20 cellular contexts compared by ENCODE assay signal in the genomic region with DNA sequence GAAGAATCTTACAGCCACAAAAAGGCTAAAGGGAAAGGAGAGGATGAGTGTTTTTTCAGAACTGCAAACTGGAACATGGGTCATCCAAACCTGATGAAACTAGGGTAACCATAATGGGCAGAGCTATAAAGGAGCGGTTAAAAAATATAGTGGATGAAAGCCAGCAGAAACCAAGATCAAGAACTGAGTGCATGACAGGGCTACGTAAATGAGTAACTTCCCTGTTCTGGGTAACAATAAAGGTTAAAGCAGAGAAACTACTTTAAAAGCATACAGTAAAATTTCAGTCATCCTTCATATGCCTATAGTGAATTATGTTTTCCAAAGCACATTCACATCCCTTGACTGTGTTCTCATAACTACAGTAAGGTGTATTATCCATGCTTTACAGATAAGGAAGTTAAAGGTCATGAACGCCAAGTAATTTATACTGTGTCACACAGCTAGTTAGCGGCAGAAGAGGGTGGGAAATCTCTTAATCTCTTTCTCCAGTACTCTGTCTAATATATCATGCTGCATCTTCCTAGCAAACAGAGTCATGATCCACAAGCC. TPM values are rescaled to one million over a fixed set of nuclear protein-coding genes. Genes with fewer than 3 reads are reported as not detected.
A peak's percentile ranks its signal among the peaks of the same experiment; 100 is the strongest.
DNase-seq lines count a peak whose midpoint lies in the region; ATAC-seq and TF ChIP-seq lines count a peak whose summit lies in the region.
"Had no signal": no experiment of that assay in that cellular context is flagged by ENCODE, and none has a peak within 500 bp of the region (broad histone marks: within the 10 kb centered on the region; RNA-seq: fewer than 3 reads in every experiment).

No MANE protein-coding gene starts in this region.

- peaks cover 10% of the 10 kb centered on the region for H3K9me3 Mint-ChIP-seq in endodermal cell

- peak overlapping the region; percentile 20 for H3K4me3 ChIP-seq in endodermal cell (ENCODE audit: low read length)
- H3K4me3 ChIP-seq: BLaER1 treated with 17β-estradiol and CSF1 and Interleukin-3, amounts not matched to agents 10 nM and 100 nM; GM12878; GM23248 had no signal

- WGBS in endodermal cell (ENCODE audit: insufficient coverage in 1 of 2, insufficient read length in 1 of 2), 2 experiments = 94 to 95% methylated on average over 2 to 4 of the region's 4 CpGs

- H3K9me3 ChIP-seq in endodermal cell (ENCODE audit: control insufficient read depth, low read length) = peaks cover 33% of the 10 kb centered on the region
- H3K9me3 ChIP-seq: BE2C had no signal

- peaks cover 12% of the 10 kb centered on the region for H3K4me1 Mint-ChIP-seq in endodermal cell
- H3K4me1 Mint-ChIP-seq: CD14-positive monocyte; CD8-positive, alpha-beta memory T cell; H9 had no signal

- DNase-seq in endodermal cell (no peak), left colon (no peak), renal cortical epithelial cell (ENCODE audit: low read depth) (peak; percentile 64)
- DNase-seq: AML-193; BE2C; CD4-positive, alpha-beta T cell; CD8-positive, alpha-beta memory T cell; DMS 273 treated with DMSO at 0.1 percent for 48 hours; DMS79; EL; GDM1; GM23248; H9 had no signal

- H3K27me3 Mint-ChIP-seq in endodermal cell (ENCODE audit: insufficient read depth) = no peaks in the 10 kb centered on the region
- H3K27me3 Mint-ChIP-seq: CD4-positive, alpha-beta T cell; CD8-positive, alpha-beta memory T cell had no signal

- no peaks in the 10 kb centered on the region for H3K27me3 ChIP-seq in endodermal cell (ENCODE audit: control insufficient read depth, insufficient read depth, low read length, poor library complexity, severe bottlenecking)
- H3K27me3 ChIP-seq: BE2C; BLaER1 treated with 17β-estradiol and CSF1 and Interleukin-3, amounts not matched to agents 10 nM and 100 nM had no signal

- no peaks in the 10 kb centered on the region for H3K36me3 Mint-ChIP-seq in endodermal cell (ENCODE audit: low read depth)
- H3K36me3 Mint-ChIP-seq: CD14-positive monocyte; CD8-positive, alpha-beta memory T cell had no signal

- no peak for TF ChIP-seq CTCF in endodermal cell (conservative IDR thresholded peaks at IDR 0.05)

- intact Hi-C loops in left colon (cut with DNase I, micrococcal nuclease) = no loop called here

- H3K9ac ChIP-seq in endodermal cell (ENCODE audit: extremely low read depth, low read length, poor library complexity, severe bottlenecking) = no peak overlapping the region
- H3K9ac ChIP-seq: BLaER1 treated with 17β-estradiol and CSF1 and Interleukin-3, amounts not matched to agents 10 nM and 100 nM; GM23248 had no signal

- H3K4me1 ChIP-seq in endodermal cell (ENCODE audit: control insufficient read depth, insufficient read depth, low read length) = peaks cover 9% of the 10 kb centered on the region
- H3K4me1 ChIP-seq: BE2C; BLaER1 treated with 17β-estradiol and CSF1 and Interleukin-3, amounts not matched to agents 10 nM and 100 nM had no signal

- H3K27ac Mint-ChIP-seq in endodermal cell = no peak overlapping the region
- H3K27ac Mint-ChIP-seq: CD14-positive monocyte; CD4-positive, alpha-beta T cell; CD8-positive, alpha-beta memory T cell; H9 had no signal

- no peaks in the 10 kb centered on the region for H3K36me3 ChIP-seq in endodermal cell (ENCODE audit: control insufficient read depth, insufficient read depth, low read length)
- H3K36me3 ChIP-seq: BE2C; BLaER1 treated with 17β-estradiol and CSF1 and Interleukin-3, amounts not matched to agents 10 nM and 100 nM had no signal

- ATAC-seq in left colon = peak; percentile 87
- ATAC-seq in GM21360 (IDR thresholded peaks at IDR 0.05; ENCODE audit: unreplicated experiment) = no peak
- ATAC-seq in HG02623 (IDR thresholded peaks at IDR 0.05; ENCODE audit: unreplicated experiment) = no peak
- ATAC-seq in GM21529 (IDR thresholded peaks at IDR 0.05; ENCODE audit: unreplicated experiment) = no peak
- ATAC-seq: GM12878, HCT116 had no signal

- no peak overlapping the region for H3K4me3 Mint-ChIP-seq in endodermal cell
- H3K4me3 Mint-ChIP-seq: CD14-positive monocyte; CD4-positive, alpha-beta T cell; CD8-positive, alpha-beta memory T cell; H9 had no signal

- H3K27ac ChIP-seq in endodermal cell (ENCODE audit: low read depth, low read length) = no peak overlapping the region
- H3K27ac ChIP-seq: BLaER1 treated with 17β-estradiol and CSF1 and Interleukin-3, amounts not matched to agents 10 nM and 100 nM; GM23248 had no signal

RNA-seq across cellular contexts. Expression of a gene that starts 48.4 kb away (rescaled TPM):
- total RNA-seq in endodermal cell (1 to 10 TPM in 1 of 2 donors, under 1 TPM in 1; 0.27 to 1.2 TPM), left colon (1 to 10 TPM; 4.0 to 8.0 TPM), renal cortical epithelial cell (under 0.01 and 0.55 TPM in 2 replicates)
- polyA plus RNA-seq in endodermal cell (2013, experiment 1 of 2) = 1.4 TPM
- polyA plus RNA-seq in endodermal cell (2013, experiment 2 of 2) = 1.2 TPM
- total RNA-seq: CD4-positive, alpha-beta T cell; CD8-positive, alpha-beta memory T cell had no signal
- polyA plus RNA-seq: CD14-positive monocyte; CD8-positive, alpha-beta memory T cell had no signal
